In the genomic region with DNA sequence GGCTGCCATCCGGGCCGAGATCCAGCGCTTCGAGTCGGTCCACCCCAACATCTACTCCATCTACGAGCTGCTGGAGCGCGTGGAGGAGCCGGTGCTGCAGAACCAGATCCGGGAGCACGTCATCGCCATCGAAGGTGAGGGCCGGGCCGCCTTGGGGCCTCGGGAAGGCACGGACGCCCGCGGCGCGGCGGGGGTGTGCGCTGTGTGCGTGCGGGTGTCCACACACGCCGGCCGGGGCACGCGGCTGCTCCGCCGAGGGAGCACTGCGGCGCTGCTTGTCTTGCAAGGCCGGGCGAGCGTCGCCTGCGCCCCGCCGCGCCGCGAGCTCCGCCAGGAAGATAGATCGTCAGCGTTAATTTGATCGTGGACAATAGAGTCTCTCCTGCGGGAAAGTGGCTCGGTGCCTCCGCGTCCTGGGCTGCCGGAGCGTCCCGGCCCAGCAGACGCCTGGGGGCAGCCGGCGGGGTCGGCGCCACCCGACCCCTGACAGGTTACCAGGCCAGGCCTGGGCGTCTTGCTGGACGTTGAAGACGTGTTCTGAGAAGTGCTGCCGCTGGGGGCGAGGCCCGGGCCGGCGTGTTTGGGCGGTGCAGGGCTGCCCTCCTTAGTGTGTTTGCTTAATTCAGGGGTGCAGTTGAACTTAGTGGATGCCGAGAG, we compare ENCODE assay signal across 8 cellular contexts. TPM values are rescaled to one million over a fixed set of nuclear protein-coding genes. Genes with fewer than 3 reads are reported as not detected.
DNase-seq lines count a peak whose midpoint lies in the region; ATAC-seq and TF ChIP-seq lines count a peak whose summit lies in the region.

No MANE protein-coding gene starts in this region.

- CTCF ChIA-PET in activated CD4-positive, alpha-beta memory T cell treated with anti-CD3 and anti-CD28 coated beads, Interleukin-2, amount 10 ng/mL, durations not matched to agents 7 days and 5 days (lab: Charles Lee), result no interaction called here

- peak overlapping the region; percentile 94 for H2AK5ac ChIP-seq in neuronal stem cell (ENCODE audit: low read depth, low read length)

- no peak overlapping the region for H3K27ac Mint-ChIP-seq in activated CD4-positive, alpha-beta memory T cell treated with anti-CD3 and anti-CD28 coated beads, Interleukin-2, amount 10 ng/mL, durations not matched to agents 7 days and 5 days

- H3K36me3 ChIP-seq in gastroesophageal sphincter (no peaks in the 10 kb centered on the region), neuronal stem cell (replicated peaks in 1 of 2; ENCODE audit: control insufficient read depth in 2 of 2, insufficient read depth in 2 of 2, low read length in 2 of 2) (peaks cover 0 to 10% of the 10 kb centered on the region in 2 donors)

- peak overlapping the region; percentile 88 for H2AFZ ChIP-seq in neuronal stem cell (ENCODE audit: low read length)

- no peaks in the 10 kb centered on the region for H3K27me3 ChIP-seq in gastroesophageal sphincter
- no peaks in the 10 kb centered on the region for H3K27me3 ChIP-seq in neuronal stem cell (ENCODE audit: control insufficient read depth in 3 of 3, insufficient read depth in 3 of 3, low read depth in 1 of 3, low read length in 3 of 3)

- peak overlapping the region; percentile 98 for H3K9ac ChIP-seq in neuronal stem cell (ENCODE audit: low read depth, low read length, poor library complexity)

- no peak overlapping the region for H4K8ac ChIP-seq in neuronal stem cell (ENCODE audit: low read depth, low read length)

- peak; percentile 28 for DNase-seq in GM20000 (ENCODE audit: low spot score)
- DNase-seq in activated CD4-positive, alpha-beta memory T cell treated with anti-CD3 and anti-CD28 coated beads, Interleukin-2, amount 10 ng/mL, durations not matched to agents 7 days and 5 days, result no peak
- DNase-seq in neuronal stem cell (ENCODE audit: low spot score), result peak; percentile 46
- DNase-seq in NCI-H187 treated with DMSO at 0.1 percent for 48 hours (lab: John Stamatoyannopoulos, UW), result no peak

- H3K4me1 Mint-ChIP-seq in activated CD4-positive, alpha-beta memory T cell treated with anti-CD3 and anti-CD28 coated beads, Interleukin-2, amount 10 ng/mL, durations not matched to agents 7 days and 5 days, result peaks cover 6% of the 10 kb centered on the region

- H3K27ac ChIP-seq in 22Rv1 (no peak overlapping the region), gastroesophageal sphincter (peak overlapping the region in 3 of 4 donors; percentile 77 to 85 (median 83)), neuronal stem cell (replicated peaks; ENCODE audit: low read length) (no peak overlapping the region)

- H2BK120ac ChIP-seq in neuronal stem cell (ENCODE audit: low read depth, low read length), result no peak overlapping the region

- peak overlapping the region; percentile 60 to 71 for H3K4me3 ChIP-seq in gastroesophageal sphincter
- H3K4me3 ChIP-seq in neuronal stem cell (ENCODE audit: low read length in 2 of 2), result peak overlapping the region; percentile 94 to 97

- H3K4me2 ChIP-seq in neuronal stem cell (ENCODE audit: insufficient read depth, low read length, poor library complexity, severe bottlenecking), result peak overlapping the region; percentile 96

- no peaks in the 10 kb centered on the region for H3K9me3 Mint-ChIP-seq in activated CD4-positive, alpha-beta memory T cell treated with anti-CD3 and anti-CD28 coated beads, Interleukin-2, amount 10 ng/mL, durations not matched to agents 7 days and 5 days

- H3K4me3 Mint-ChIP-seq in activated CD4-positive, alpha-beta memory T cell treated with anti-CD3 and anti-CD28 coated beads, Interleukin-2, amount 10 ng/mL, durations not matched to agents 7 days and 5 days, result peak overlapping the region; percentile 43

- H3K4ac ChIP-seq in neuronal stem cell (ENCODE audit: low read length), result no peak overlapping the region

- WGBS in gastroesophageal sphincter (ENCODE audit: low coverage in 1 of 2), 2 donors, result 0% methylated on average over 7 of the region's 72 CpGs; no CpG with 5 or more reads in 1 of the 2 donors
- no CpG with 5 or more reads among the region's 72 CpGs for WGBS in neuronal stem cell (ENCODE audit: extremely low coverage in 2 of 2, insufficient read length in 2 of 2, insufficient replicate concordance in 1 of 2), 2 donors

- POLR2A ChIA-PET in activated CD4-positive, alpha-beta memory T cell treated with anti-CD3 and anti-CD28 coated beads, Interleukin-2, amount 10 ng/mL, durations not matched to agents 7 days and 5 days (lab: Charles Lee), result no interaction called here

- peak in 1 of 2 donors; percentile 7 for TF ChIP-seq POLR2A in gastroesophageal sphincter (IDR thresholded peaks at IDR 0.05)

- H2BK12ac ChIP-seq in neuronal stem cell (ENCODE audit: low read length), result peak overlapping the region; percentile 75

- no peak for TF ChIP-seq EP300 in gastroesophageal sphincter (IDR thresholded peaks at IDR 0.05)

- peak overlapping the region; percentile 12 for H2BK15ac ChIP-seq in neuronal stem cell (ENCODE audit: low read length)

- peak; percentile 12; the same call in 1 of the 2 replicates for TF ChIP-seq CTCF in 22Rv1 (IDR thresholded peaks at IDR 0.05)
- TF ChIP-seq CTCF in GM20000 (IDR thresholded peaks at IDR 0.05; ENCODE audit: extremely low read depth, missing control alignments), result no peak
- no peak for TF ChIP-seq CTCF in gastroesophageal sphincter (IDR thresholded peaks at IDR 0.05)

- peak overlapping the region; percentile 41 for H3K14ac ChIP-seq in neuronal stem cell (ENCODE audit: low read length)

- H3K9me3 ChIP-seq in gastroesophageal sphincter, result peaks cover 0 to 12% (median 0%) of the 10 kb centered on the region in 3 donors
- H3K9me3 ChIP-seq in neuronal stem cell (replicated peaks in 1 of 2; ENCODE audit: control insufficient read depth in 2 of 2, insufficient read depth in 1 of 2, low read depth in 1 of 2, low read length in 2 of 2), result no peaks in the 10 kb centered on the region

- peak overlapping the region; percentile 96 for H3K23ac ChIP-seq in neuronal stem cell (ENCODE audit: low read depth, low read length, poor library complexity)

- peaks cover 61% of the 10 kb centered on the region for H3K27me3 Mint-ChIP-seq in activated CD4-positive, alpha-beta memory T cell treated with anti-CD3 and anti-CD28 coated beads, Interleukin-2, amount 10 ng/mL, durations not matched to agents 7 days and 5 days

- H3K4me1 ChIP-seq in gastroesophageal sphincter (peaks cover 0 to 42% (median 21%) of the 10 kb centered on the region in 3 donors), neuronal stem cell (ENCODE audit: control insufficient read depth in 2 of 2, insufficient read depth in 1 of 2, low read depth in 1 of 2, low read length in 2 of 2) (peaks cover 12 to 16% of the 10 kb centered on the region in 2 donors)

- no peaks in the 10 kb centered on the region for H3K36me3 Mint-ChIP-seq in activated CD4-positive, alpha-beta memory T cell treated with anti-CD3 and anti-CD28 coated beads, Interleukin-2, amount 10 ng/mL, durations not matched to agents 7 days and 5 days (ENCODE audit: low read depth)

- H3K18ac ChIP-seq in neuronal stem cell (ENCODE audit: low read length), result peak overlapping the region; percentile 95

- H2BK5ac ChIP-seq in neuronal stem cell (ENCODE audit: low read length), result peak overlapping the region; percentile 58

- no peak overlapping the region for H4K91ac ChIP-seq in neuronal stem cell (ENCODE audit: low read depth, low read length, poor library complexity)

- H3K79me1 ChIP-seq in neuronal stem cell (ENCODE audit: low read depth, low read length), result peaks cover 13% of the 10 kb centered on the region

- ATAC-seq in gastroesophageal sphincter (peak; percentile 2), GM21825 (IDR thresholded peaks at IDR 0.05; ENCODE audit: unreplicated experiment) (no peak), HG03280 (IDR thresholded peaks at IDR 0.05; ENCODE audit: unreplicated experiment) (no peak)

RNA-seq across cellular contexts. Expression of a gene that starts 1.0 kb away (rescaled TPM):
- total RNA-seq in activated CD4-positive, alpha-beta memory T cell treated with anti-CD3 and anti-CD28 coated beads, Interleukin-2, amount 10 ng/mL, durations not matched to agents 7 days and 5 days, result 1 to 10 TPM; 1.1 to 1.2 TPM
- total RNA-seq in gastroesophageal sphincter, result 10 to 100 TPM; 33.7 to 55.2 (median 37.5) TPM
- polyA plus RNA-seq in neuronal stem cell (2013, experiment 1 of 2), result 18.3 TPM
- 17.8 TPM for polyA plus RNA-seq in neuronal stem cell (2013, experiment 2 of 2)

Comparison
In these comparisons a context has a peak if more than half of its experiments do, and no peak if none do; other contexts are left out.
1. H3K27ac ChIP-seq: peak in gastroesophageal sphincter (3 of 4); none in 22Rv1 (single experiment) and neuronal stem cell (single experiment).
2. DNase-seq: peak in GM20000 (single experiment) and neuronal stem cell (single experiment); none in activated CD4-positive, alpha-beta memory T cell treated with anti-CD3 and anti-CD28 coated beads, Interleukin-2, amount 10 ng/mL, durations not matched to agents 7 days and 5 days (single experiment) and NCI-H187 treated with DMSO at 0.1 percent for 48 hours (single experiment).
3. RNA of a gene that starts 1.0 kb away (total RNA-seq): 33.7 to 55.2 TPM in gastroesophageal sphincter; 1.1 to 1.2 TPM in activated CD4-positive, alpha-beta memory T cell treated with anti-CD3 and anti-CD28 coated beads, Interleukin-2, amount 10 ng/mL, durations not matched to agents 7 days and 5 days; every median in the first group is over 10 times any median in the second.